ENCODE assay signal across 8 cellular contexts in genomic region chr12:64825143-64826011, GRCh38. TPM values are rescaled to one million over a fixed set of nuclear protein-coding genes. Genes with fewer than 3 reads are reported as not detected.
A peak's percentile ranks its signal among the peaks of the same experiment; 100 is the strongest.
DNase-seq lines count a peak whose midpoint lies in the region; ATAC-seq and TF ChIP-seq lines count a peak whose summit lies in the region.

No MANE protein-coding gene starts in this region.

- H3K27me3 ChIP-seq in GM06990 (replicated peaks; ENCODE audit: control insufficient read depth, insufficient read depth, low read length): no peaks in the 10 kb centered on the region
- no peaks in the 10 kb centered on the region for H3K27me3 ChIP-seq in Karpas-422 (ENCODE audit: low read length)
- H3K27me3 ChIP-seq in testis: no peaks in the 10 kb centered on the region
- H3K27me3 ChIP-seq in adrenal gland: peaks cover 36% of the 10 kb centered on the region

- H3K9ac ChIP-seq in Karpas-422 (ENCODE audit: low read length): peak overlapping the region; percentile 82

- H3K27ac ChIP-seq in Karpas-422 (ENCODE audit: low read length) (no peak overlapping the region; the same call in 1 of the 2 replicates), testis (no peak overlapping the region), adrenal gland (no peak overlapping the region)

- TF ChIP-seq POLR2A in testis (IDR thresholded peaks at IDR 0.05): no peak
- TF ChIP-seq POLR2A in adrenal gland (IDR thresholded peaks at IDR 0.05): no peak

- H3K79me2 ChIP-seq in Karpas-422 (ENCODE audit: low read length): peaks cover 33% of the 10 kb centered on the region

- peak; percentile 29 for DNase-seq in GM06990 (ENCODE audit: extremely low read depth, insufficient read length)
- peak; percentile 66 for DNase-seq in Karpas-422
- DNase-seq in activated CD8-positive, alpha-beta memory T cell treated with anti-CD3 and anti-CD28 coated beads, Interleukin-2, amount 50 U/mL, for 48 hours: peak; percentile 54
- peak; percentile 32 for DNase-seq in iPS-NIHi7 (ENCODE audit: extremely low spot score)
- DNase-seq in testis: no peak
- no peak for DNase-seq in KBM-7
- no peak for DNase-seq in adrenal gland

- H3K4me2 ChIP-seq in Karpas-422 (ENCODE audit: low read depth, low read length, poor library complexity, severe bottlenecking): peak overlapping the region; percentile 81

- H2AFZ ChIP-seq in Karpas-422 (ENCODE audit: low read length): peak overlapping the region; percentile 54

- WGBS in testis, 2 donors: 3 to 5% methylated on average over 15 to 50 of the region's 51 CpGs
- 4 to 6% (median 4%) methylated on average over 30 to 51 of the region's 51 CpGs for WGBS in adrenal gland, 4 donors

- H3K9me3 ChIP-seq in Karpas-422 (ENCODE audit: low read length) (no peaks in the 10 kb centered on the region), testis (no peaks in the 10 kb centered on the region), adrenal gland (replicated peaks in 1 of 3) (no peaks in the 10 kb centered on the region)

- in situ Hi-C loops in KBM-7 (cut with MboI; ENCODE audit: low pct_unique_long_range_greater_than_20kb, low sequenced_read_pairs): no loop called here

- H3K4me3 ChIP-seq in GM06990 (replicated peaks; ENCODE audit: low read depth, low read length): peak overlapping the region; percentile 75
- peak overlapping the region; percentile 76 for H3K4me3 ChIP-seq in Karpas-422 (ENCODE audit: low read length)
- peak overlapping the region; percentile 36 to 38 for H3K4me3 ChIP-seq in testis
- peak overlapping the region in 1 of 4 donors; percentile 10 for H3K4me3 ChIP-seq in adrenal gland

- TF ChIP-seq CTCF in GM06990 (IDR thresholded peaks at IDR 0.05; ENCODE audit: insufficient read depth, low read length, poor library complexity, severe bottlenecking) (no peak), testis (IDR thresholded peaks at IDR 0.05) (no peak), adrenal gland (IDR thresholded peaks at IDR 0.05) (no peak)

- ATAC-seq in HG02678 (IDR thresholded peaks at IDR 0.05; ENCODE audit: unreplicated experiment): no peak

- H3K36me3 ChIP-seq in GM06990 (ENCODE audit: control insufficient read depth, insufficient read depth, low read length) (no peaks in the 10 kb centered on the region), Karpas-422 (ENCODE audit: insufficient read depth, low read length) (peaks cover 2% of the 10 kb centered on the region; the same call in 1 of the 2 replicates), testis (ENCODE audit: low read depth, missing control alignments) (no peaks in the 10 kb centered on the region), adrenal gland (replicated peaks in 1 of 2) (no peaks in the 10 kb centered on the region)

- H4K20me1 ChIP-seq in Karpas-422 (ENCODE audit: insufficient read depth, low read depth, low read length): no peaks in the 10 kb centered on the region

- intact Hi-C loops in testis (cut with DNase I; ENCODE audit: low total_unique reads) (no loop called here), adrenal gland (cut with DNase I) (no loop called here)

- no peaks in the 10 kb centered on the region for H3K9me2 ChIP-seq in Karpas-422 (replicated peaks; ENCODE audit: insufficient read depth, low read length)

- H3K4me1 ChIP-seq in Karpas-422 (ENCODE audit: low read length) (peaks cover 12% of the 10 kb centered on the region), testis (peaks cover 10% of the 10 kb centered on the region), adrenal gland (replicated peaks in 1 of 2) (peaks cover 7 to 27% of the 10 kb centered on the region in 2 donors)

RNA-seq across cellular contexts. Expression of gene TBC1D30, which starts 0.9 kb away (rescaled TPM):
- total RNA-seq in Karpas-422 (2014; rRNA removed; shearing (Covaris generic); ENCODE audit: low replicate concordance): 7.1 and 15.5 TPM in 2 replicates
- total RNA-seq in testis: 1 to 10 TPM; 8.3 to 8.7 TPM
- 7.0 TPM for polyA plus RNA-seq in testis (ENCODE audit: insufficient read depth, low read depth, low replicate concordance)
- 10 to 100 TPM in 1 of 8 donors, 1 to 10 TPM in 7; 3.0 to 13.3 (median 5.2) TPM for total RNA-seq in adrenal gland
- polyA plus RNA-seq in adrenal gland: 1 to 10 TPM; 1.2 to 3.7 (median 1.4) TPM

Comparison
In these comparisons a context has a peak if more than half of its experiments do, and no peak if none do; other contexts are left out.
1. DNase-seq: peak in GM06990 (single experiment), Karpas-422 (single experiment), activated CD8-positive, alpha-beta memory T cell treated with anti-CD3 and anti-CD28 coated beads, Interleukin-2, amount 50 U/mL, for 48 hours (single experiment) and iPS-NIHi7 (single experiment); none in testis (single experiment), KBM-7 (single experiment) and adrenal gland (0 of 7).